8 cellular contexts compared by ENCODE assay signal in the genomic region with DNA sequence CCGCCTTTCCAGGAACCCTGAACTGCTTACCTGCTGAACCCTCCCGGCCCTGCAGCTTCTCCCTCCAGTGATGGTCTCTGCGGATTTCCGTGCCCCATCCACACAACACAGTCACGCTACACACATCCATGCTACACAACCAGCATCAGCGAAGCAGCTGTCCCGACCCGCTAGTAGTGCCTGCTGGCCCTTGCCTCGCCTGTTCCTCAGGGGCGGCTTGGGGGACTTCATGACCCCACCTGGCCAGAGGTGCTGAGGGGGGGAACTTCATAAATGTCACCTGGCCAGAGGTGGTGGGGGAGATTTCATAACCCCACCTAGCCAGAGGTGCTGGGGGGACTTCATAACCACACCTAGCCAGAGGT. TPM values are rescaled to one million over a fixed set of nuclear protein-coding genes. Genes with fewer than 3 reads are reported as not detected.
DNase-seq lines count a peak whose midpoint lies in the region; ATAC-seq and TF ChIP-seq lines count a peak whose summit lies in the region.

No MANE protein-coding gene starts in this region.

- peaks cover 19% of the 10 kb centered on the region for H3K4me1 ChIP-seq in CD4-positive, CD25-positive, alpha-beta regulatory T cell (ENCODE audit: control insufficient read depth, insufficient read depth, low read length, poor library complexity, severe bottlenecking)
- H3K4me1 ChIP-seq in HEK293 (ENCODE audit: control insufficient read depth, insufficient read depth, low read length) (no peaks in the 10 kb centered on the region), stomach smooth muscle (ENCODE audit: control insufficient read depth, insufficient read depth, low read length) (peaks cover 9% of the 10 kb centered on the region)

- POLR2A ChIA-PET in HEK293 (lab: Yijun Ruan, JAX): interaction anchor here (0.7 to 1.5 kb wide), 12 partner anchors 9 to 430 kb away, joined by 3 to 11 read pairs (median 3); no protein-coding TSS in a partner anchor

- peaks cover 0 to 2% (median 0%) of the 10 kb centered on the region in 7 donors for H3K9me3 Mint-ChIP-seq in CD4-positive, CD25-positive, alpha-beta regulatory T cell
- no peaks in the 10 kb centered on the region for H3K9me3 Mint-ChIP-seq in activated T-helper 2 cell treated with anti-CD3 and anti-CD28 coated beads, Interferon-gamma antibody, Interleukin-2, Interleukin-4, amounts not matched to agents 10 μg/mL and 5 μg/mL and 100 μg/mL, durations not matched to agents 14 hours and 24 hours and 36 hours

- peak overlapping the region; percentile 90 to 93 for H3K9ac ChIP-seq in stomach smooth muscle (ENCODE audit: low read length in 2 of 2)

- intact Hi-C loops in activated T-helper 2 cell treated with anti-CD3 and anti-CD28 coated beads, Interferon-gamma antibody, Interleukin-2, Interleukin-4, amounts not matched to agents 10 μg/mL and 5 μg/mL and 100 μg/mL, durations not matched to agents 14 hours and 24 hours and 36 hours (cut with micrococcal nuclease): loop anchor here (10.0 kb wide), 1 partner anchor 205 kb away; a partner anchor contains a TSS

- H3K27ac Mint-ChIP-seq in CD4-positive, CD25-positive, alpha-beta regulatory T cell: peak overlapping the region; percentile 60 to 84 (median 75)
- peak overlapping the region; percentile 82 for H3K27ac Mint-ChIP-seq in activated T-helper 2 cell treated with anti-CD3 and anti-CD28 coated beads, Interferon-gamma antibody, Interleukin-2, Interleukin-4, amounts not matched to agents 10 μg/mL and 5 μg/mL and 100 μg/mL, durations not matched to agents 14 hours and 24 hours and 36 hours

- H3K27me3 Mint-ChIP-seq in CD4-positive, CD25-positive, alpha-beta regulatory T cell: no peaks in the 10 kb centered on the region
- no peaks in the 10 kb centered on the region for H3K27me3 Mint-ChIP-seq in activated T-helper 2 cell treated with anti-CD3 and anti-CD28 coated beads, Interferon-gamma antibody, Interleukin-2, Interleukin-4, amounts not matched to agents 10 μg/mL and 5 μg/mL and 100 μg/mL, durations not matched to agents 14 hours and 24 hours and 36 hours (ENCODE audit: low read depth)

- H3K4me3 ChIP-seq in CD4-positive, CD25-positive, alpha-beta regulatory T cell (ENCODE audit: low read depth, low read length): peak overlapping the region; percentile 80
- H3K4me3 ChIP-seq in HEK293 (ENCODE audit: low read depth, low read length): peak overlapping the region; percentile 89
- H3K4me3 ChIP-seq in iPS-18c (ENCODE audit: insufficient read depth, low read depth, low read length): peak overlapping the region; percentile 75
- H3K4me3 ChIP-seq in stomach smooth muscle (ENCODE audit: low read length in 2 of 2): peak overlapping the region; percentile 74 to 88

- peaks cover 6% of the 10 kb centered on the region for H3K36me3 ChIP-seq in CD4-positive, CD25-positive, alpha-beta regulatory T cell (ENCODE audit: control insufficient read depth, insufficient read depth, low read length)
- H3K36me3 ChIP-seq in HEK293 (ENCODE audit: control insufficient read depth in 2 of 2, insufficient read depth in 1 of 2, low read length in 2 of 2) (peaks cover 2 to 19% of the 10 kb centered on the region in 2 experiments; a peak in 2 of 3 replicates), stomach smooth muscle (ENCODE audit: control insufficient read depth in 2 of 2, insufficient read depth in 2 of 2, low read length in 2 of 2) (peaks cover 5 to 8% of the 10 kb centered on the region in 2 donors)

- no peaks in the 10 kb centered on the region for H3K27me3 ChIP-seq in CD4-positive, CD25-positive, alpha-beta regulatory T cell (ENCODE audit: control insufficient read depth, insufficient read depth, low read length)
- H3K27me3 ChIP-seq in stomach smooth muscle (ENCODE audit: control insufficient read depth in 1 of 2, insufficient read depth in 2 of 2, low read length in 2 of 2): no peaks in the 10 kb centered on the region

- H3K4me1 Mint-ChIP-seq in CD4-positive, CD25-positive, alpha-beta regulatory T cell: peaks cover 14 to 35% (median 19%) of the 10 kb centered on the region in 4 donors
- H3K4me1 Mint-ChIP-seq in activated T-helper 2 cell treated with anti-CD3 and anti-CD28 coated beads, Interferon-gamma antibody, Interleukin-2, Interleukin-4, amounts not matched to agents 10 μg/mL and 5 μg/mL and 100 μg/mL, durations not matched to agents 14 hours and 24 hours and 36 hours (ENCODE audit: low read depth): peaks cover 20% of the 10 kb centered on the region

- TF ChIP-seq CTCF in HEK293 (tag by site-specific recombination; IDR thresholded peaks at IDR 0.05): no peak

- peak overlapping the region; percentile 90 to 97 (median 92) for H3K4me3 Mint-ChIP-seq in CD4-positive, CD25-positive, alpha-beta regulatory T cell
- H3K4me3 Mint-ChIP-seq in activated T-helper 2 cell treated with anti-CD3 and anti-CD28 coated beads, Interferon-gamma antibody, Interleukin-2, Interleukin-4, amounts not matched to agents 10 μg/mL and 5 μg/mL and 100 μg/mL, durations not matched to agents 14 hours and 24 hours and 36 hours (ENCODE audit: low read depth): peak overlapping the region; percentile 84

- H3K9me3 ChIP-seq in CD4-positive, CD25-positive, alpha-beta regulatory T cell (ENCODE audit: control insufficient read depth in 2 of 2, low read length in 2 of 2): no peaks in the 10 kb centered on the region
- H3K9me3 ChIP-seq in HEK293 (ENCODE audit: control insufficient read depth, insufficient read depth, low read depth, low read length): no peaks in the 10 kb centered on the region
- no peaks in the 10 kb centered on the region for H3K9me3 ChIP-seq in iPS-18c (ENCODE audit: control insufficient read depth, insufficient read depth, low read length)
- no peaks in the 10 kb centered on the region for H3K9me3 ChIP-seq in stomach smooth muscle (ENCODE audit: control insufficient read depth in 2 of 2, low read length in 2 of 2)

- ATAC-seq in CD4-positive, CD25-positive, alpha-beta regulatory T cell (ENCODE audit: low read depth in 2 of 2): peak; percentile 1 to 10
- no peak for ATAC-seq in GM21576 (IDR thresholded peaks at IDR 0.05; ENCODE audit: unreplicated experiment)

- peaks cover 14% of the 10 kb centered on the region for H3K36me3 Mint-ChIP-seq in CD4-positive, CD25-positive, alpha-beta regulatory T cell
- H3K36me3 Mint-ChIP-seq in activated T-helper 2 cell treated with anti-CD3 and anti-CD28 coated beads, Interferon-gamma antibody, Interleukin-2, Interleukin-4, amounts not matched to agents 10 μg/mL and 5 μg/mL and 100 μg/mL, durations not matched to agents 14 hours and 24 hours and 36 hours (ENCODE audit: low read depth): peaks cover 17% of the 10 kb centered on the region

- DNase-seq in CD4-positive, CD25-positive, alpha-beta regulatory T cell: no peak
- no peak for DNase-seq in activated T-helper 2 cell treated with anti-CD3 and anti-CD28 coated beads, Interferon-gamma antibody, Interleukin-2, Interleukin-4, amounts not matched to agents 10 μg/mL and 5 μg/mL and 100 μg/mL, durations not matched to agents 14 hours and 24 hours and 36 hours (ENCODE audit: low spot score)
- no peak for DNase-seq in middle frontal gyrus (ENCODE audit: extremely low spot score, low spot score)
- DNase-seq in retina: no peak

- H3K27ac ChIP-seq in CD4-positive, CD25-positive, alpha-beta regulatory T cell (ENCODE audit: insufficient read depth, low read length, poor library complexity, severe bottlenecking): peak overlapping the region; percentile 61
- H3K27ac ChIP-seq in HEK293 (ENCODE audit: extremely low read depth, low read depth, low read length) (peak overlapping the region; percentile 86; the same call in 1 of the 2 replicates), stomach smooth muscle (ENCODE audit: low read length) (peak overlapping the region; percentile 41)

- CTCF ChIA-PET in HEK293 (lab: Yijun Ruan, JAX): interaction anchor here (1.1 kb wide), 1 partner anchor 13 kb away, joined by 3 read pairs; no protein-coding TSS in a partner anchor

TF ChIP-seq in HEK293, 187 proteins besides CTCF, POLR2A, EP300 and RAD21 (continues in another document):
- no peak for TF ChIP-seq ZNF776 (tag by site-specific recombination; IDR thresholded peaks at IDR 0.05; ENCODE audit: borderline replicate concordance)
- TF ChIP-seq ZBTB20 (tag by site-specific recombination; IDR thresholded peaks at IDR 0.05): peak; percentile 62; the same call in 1 of the 2 replicates
- no peak for TF ChIP-seq ZNF121 (tag by site-specific recombination; IDR thresholded peaks at IDR 0.05)
- TF ChIP-seq HOXD13 (CRISPR knock-in tag; IDR thresholded peaks at IDR 0.05; ENCODE audit: borderline replicate concordance): no peak
- TF ChIP-seq ZNF146 (tag by site-specific recombination; IDR thresholded peaks at IDR 0.05): no peak
- peak; percentile 5; the same call in 1 of the 2 replicates for TF ChIP-seq ZNF394 (tag by site-specific recombination; IDR thresholded peaks at IDR 0.05; ENCODE audit: borderline replicate concordance)
- no peak for TF ChIP-seq ZNF548 (tag by site-specific recombination; IDR thresholded peaks at IDR 0.05)
- no peak for TF ChIP-seq GLIS1 (tag by site-specific recombination; IDR thresholded peaks at IDR 0.05)
- no peak for TF ChIP-seq ZNF423 (tag by site-specific recombination; IDR thresholded peaks at IDR 0.05)
- TF ChIP-seq, protein P1, sequence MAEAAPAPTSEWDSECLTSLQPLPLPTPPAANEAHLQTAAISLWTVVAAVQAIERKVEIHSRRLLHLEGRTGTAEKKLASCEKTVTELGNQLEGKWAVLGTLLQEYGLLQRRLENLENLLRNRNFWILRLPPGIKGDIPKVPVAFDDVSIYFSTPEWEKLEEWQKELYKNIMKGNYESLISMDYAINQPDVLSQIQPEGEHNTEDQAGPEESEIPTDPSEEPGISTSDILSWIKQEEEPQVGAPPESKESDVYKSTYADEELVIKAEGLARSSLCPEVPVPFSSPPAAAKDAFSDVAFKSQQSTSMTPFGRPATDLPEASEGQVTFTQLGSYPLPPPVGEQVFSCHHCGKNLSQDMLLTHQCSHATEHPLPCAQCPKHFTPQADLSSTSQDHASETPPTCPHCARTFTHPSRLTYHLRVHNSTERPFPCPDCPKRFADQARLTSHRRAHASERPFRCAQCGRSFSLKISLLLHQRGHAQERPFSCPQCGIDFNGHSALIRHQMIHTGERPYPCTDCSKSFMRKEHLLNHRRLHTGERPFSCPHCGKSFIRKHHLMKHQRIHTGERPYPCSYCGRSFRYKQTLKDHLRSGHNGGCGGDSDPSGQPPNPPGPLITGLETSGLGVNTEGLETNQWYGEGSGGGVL (tag by site-specific recombination; IDR thresholded peaks at IDR 0.05): 0 out of 2 replicates have a peak, but pooled peaks have one; percentile 8

RNA-seq across cellular contexts. Expression of a gene that starts 0.5 kb away (rescaled TPM):
- 20.2 TPM for total RNA-seq in CD4-positive, CD25-positive, alpha-beta regulatory T cell
- 1 to 10 TPM; 5.0 to 9.3 (median 7.1) TPM for polyA plus RNA-seq in CD4-positive, CD25-positive, alpha-beta regulatory T cell
- total RNA-seq in activated T-helper 2 cell treated with anti-CD3 and anti-CD28 coated beads, Interferon-gamma antibody, Interleukin-2, Interleukin-4, amounts not matched to agents 10 μg/mL and 5 μg/mL and 100 μg/mL, durations not matched to agents 14 hours and 24 hours and 36 hours: 22.8 and 26.2 TPM in 2 replicates

RNA-seq across cellular contexts. Expression of a gene that starts 59.7 kb away (rescaled TPM):
- total RNA-seq in CD4-positive, CD25-positive, alpha-beta regulatory T cell: 7.6 TPM
- 1 to 10 TPM; 1.1 to 3.1 (median 1.9) TPM for polyA plus RNA-seq in CD4-positive, CD25-positive, alpha-beta regulatory T cell
- 52.7 and 53.1 TPM in 2 replicates for total RNA-seq in activated T-helper 2 cell treated with anti-CD3 and anti-CD28 coated beads, Interferon-gamma antibody, Interleukin-2, Interleukin-4, amounts not matched to agents 10 μg/mL and 5 μg/mL and 100 μg/mL, durations not matched to agents 14 hours and 24 hours and 36 hours
